Comparison of ENCODE assay signal across 13 cellular contexts in the genomic region with DNA sequence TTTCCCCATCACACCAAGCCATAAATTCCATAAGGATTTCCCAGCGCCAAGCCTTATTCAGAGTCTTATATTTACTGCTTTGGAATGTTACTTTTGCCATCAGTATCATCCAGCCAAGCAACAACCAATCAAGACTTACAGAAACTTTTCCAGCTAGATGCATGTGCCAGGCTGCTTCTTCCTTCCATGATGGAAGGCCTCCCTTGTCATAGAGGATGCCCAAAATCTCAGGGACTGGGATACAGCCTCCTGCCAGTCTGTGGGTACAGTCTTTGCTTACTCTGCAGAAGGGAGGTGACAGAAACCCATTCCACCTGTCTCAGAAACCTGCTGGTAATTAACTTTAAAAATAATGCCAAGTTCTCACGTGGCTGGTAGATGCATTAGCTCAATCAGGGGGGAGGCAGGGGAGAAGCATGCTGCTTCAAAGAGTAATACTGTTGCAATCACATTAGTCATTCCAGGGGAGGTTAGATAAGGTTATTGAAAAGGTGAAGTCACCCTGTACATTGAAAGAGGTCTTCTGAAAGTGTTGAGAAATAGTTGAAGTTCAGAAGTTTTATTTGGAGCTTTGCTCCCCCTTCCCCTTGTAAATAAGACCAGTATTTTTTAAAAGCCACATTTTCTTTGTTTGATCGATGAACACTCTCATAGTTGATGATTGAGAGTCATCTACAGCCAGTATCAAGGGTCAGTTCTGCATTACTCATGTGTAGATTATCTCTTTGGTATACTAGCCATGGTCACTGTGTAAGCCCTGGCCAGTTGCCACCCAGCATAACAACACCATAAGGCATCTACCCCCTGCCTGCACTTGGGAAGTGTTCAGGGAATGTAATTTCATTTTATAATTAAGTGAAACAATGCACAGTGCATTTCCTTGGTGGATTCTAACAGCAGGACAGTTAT. TPM values are rescaled to one million over a fixed set of nuclear protein-coding genes. Genes with fewer than 3 reads are reported as not detected.
A peak's percentile ranks its signal among the peaks of the same experiment; 100 is the strongest.
DNase-seq lines count a peak whose midpoint lies in the region; ATAC-seq and TF ChIP-seq lines count a peak whose summit lies in the region.
"Had no signal": no experiment of that assay in that cellular context is flagged by ENCODE, and none has a peak within 500 bp of the region (broad histone marks: within the 10 kb centered on the region; RNA-seq: fewer than 3 reads in every experiment).

No MANE protein-coding gene starts in this region.

- H3K9me3 ChIP-seq in esophagus muscularis mucosa (no peaks in the 10 kb centered on the region), muscle layer of colon (ENCODE audit: low read length) (no peaks in the 10 kb centered on the region), A673 (ENCODE audit: low read depth, low read length, poor library complexity, severe bottlenecking) (peaks cover 10% of the 10 kb centered on the region)

- TF ChIP-seq EP300 in esophagus muscularis mucosa (IDR thresholded peaks at IDR 0.05) = no peak

- H3K36me3 ChIP-seq in esophagus muscularis mucosa (peaks cover 0 to 7% (median 0%) of the 10 kb centered on the region in 4 donors), muscle layer of colon (ENCODE audit: insufficient read depth, low read length) (peaks cover 3% of the 10 kb centered on the region), A673 (ENCODE audit: insufficient read depth, low read length, poor library complexity, severe bottlenecking) (peaks cover 1% of the 10 kb centered on the region)
- H3K36me3 ChIP-seq: spleen had no signal

- CTCF ChIA-PET in A673 (lab: Charles Lee) = no interaction called here

- H3K4me1 ChIP-seq in esophagus muscularis mucosa (peaks cover 88 to 93% (median 89%) of the 10 kb centered on the region in 4 donors), muscle layer of colon (ENCODE audit: insufficient read depth, low read length) (peaks cover 66% of the 10 kb centered on the region), A673 (ENCODE audit: insufficient read depth, low read length, poor library complexity, severe bottlenecking) (no peaks in the 10 kb centered on the region)

- no peak overlapping the region for H3K9ac ChIP-seq in muscle layer of colon (ENCODE audit: low read length)

- TF ChIP-seq CTCF in esophagus muscularis mucosa (IDR thresholded peaks at IDR 0.05) = no peak
- no peak for TF ChIP-seq CTCF in A673 (conservative IDR thresholded peaks at IDR 0.05; ENCODE audit: low read depth, low read length)

- ATAC-seq in HG02885 (IDR thresholded peaks at IDR 0.05; ENCODE audit: poor library complexity, unreplicated experiment) (no peak), HG03571 (IDR thresholded peaks at IDR 0.05; ENCODE audit: unreplicated experiment) (no peak)
- ATAC-seq: stimulated activated memory B cell treated with anti-CD40 and anti-IgM and Interleukin-4, amounts not matched to agents 10 μg/mL and 1 μg/mL and 100 μg/mL, for 72 hours had no signal

- H3K27me3 ChIP-seq in esophagus muscularis mucosa (no peaks in the 10 kb centered on the region), muscle layer of colon (ENCODE audit: control insufficient read depth in 1 of 2, insufficient read depth in 2 of 2, low read length in 2 of 2) (no peaks in the 10 kb centered on the region), A673 (replicated peaks; ENCODE audit: insufficient read depth, low read depth, low read length, poor library complexity) (no peaks in the 10 kb centered on the region)
- H3K27me3 ChIP-seq: spleen had no signal

- no peak for TF ChIP-seq POLR2A in esophagus muscularis mucosa (IDR thresholded peaks at IDR 0.05; ENCODE audit: low read depth)

- 41% methylated on average over 3 of the region's 3 CpGs for WGBS in esophagus muscularis mucosa

- H3K27ac ChIP-seq in esophagus muscularis mucosa (replicated peaks in 1 of 4) = peak overlapping the region; percentile 91 to 99 (median 95)
- H3K27ac ChIP-seq in muscle layer of colon (ENCODE audit: low read depth, low read length) = peak overlapping the region; percentile 78
- H3K27ac ChIP-seq in A673 (ENCODE audit: low read depth, low read length, poor library complexity, severe bottlenecking) = no peak overlapping the region

- no TSS peak for BruUV-seq in A673 (replicated peaks; lab: Mats Ljungman, UMichigan)

- peak; percentile 47 for DNase-seq in DMS 273 treated with DMSO at 0.1 percent for 48 hours (lab: John Stamatoyannopoulos, UW)
- peak; percentile 45 for DNase-seq in RPMI8226
- DNase-seq in esophagus muscularis mucosa (ENCODE audit: extremely low spot score) = no peak
- DNase-seq in A673 (ENCODE audit: low spot score) = no peak
- DNase-seq in NOMO-1 treated with dmso at 0.1 percent for 144 hours (lab: John Stamatoyannopoulos, UW; ENCODE audit: unreplicated experiment) = no peak
- DNase-seq: activated CD4-positive, alpha-beta T cell treated with anti-CD3 and anti-CD28 coated beads for 1 hour; activated naive CD4-positive, alpha-beta T cell treated with Interleukin-2 at 50 U/mL for 16 hours; mesenchymal stem cell; spleen had no signal

- intact Hi-C loops in esophagus muscularis mucosa (cut with DNase I) = no loop called here
- intact Hi-C loops in A673 (cut with micrococcal nuclease; ENCODE audit: unreplicated experiment) = loop anchor here (5.0 kb wide), 1 partner anchor 220 kb away; no protein-coding TSS in a partner anchor

- peak overlapping the region in 1 of 4 donors; percentile 40 for H3K4me3 ChIP-seq in esophagus muscularis mucosa
- H3K4me3 ChIP-seq in muscle layer of colon (ENCODE audit: low read depth in 1 of 2, low read length in 2 of 2) = no peak overlapping the region
- H3K4me3 ChIP-seq in A673 (ENCODE audit: low read depth, low read length, poor library complexity, severe bottlenecking) = no peak overlapping the region
- H3K4me3 ChIP-seq: spleen had no signal

- POLR2A ChIA-PET in A673 (lab: Charles Lee; ENCODE audit: low non-redundant PET) = no interaction called here

RNA-seq across cellular contexts. Expression of a gene that starts 22.2 kb away (rescaled TPM):
- total RNA-seq in esophagus muscularis mucosa (100 to 1,000 TPM; 137 to 176 (median 154) TPM), A673 (2021) (3.2 and 5.1 TPM in 2 replicates)

Comparison
In these comparisons a context has a peak if more than half of its experiments do, and no peak if none do; other contexts are left out.
1. DNase-seq: peak in DMS 273 treated with DMSO at 0.1 percent for 48 hours (single experiment) and RPMI8226 (single experiment); none in esophagus muscularis mucosa (single experiment), A673 (single experiment) and NOMO-1 treated with dmso at 0.1 percent for 144 hours (single experiment).
2. RNA of a gene that starts 22.2 kb away (total RNA-seq): 137 to 176 TPM in esophagus muscularis mucosa; 3.2 to 5.1 TPM in A673; every median in the first group is over 10 times any median in the second.